In the genomic region with DNA sequence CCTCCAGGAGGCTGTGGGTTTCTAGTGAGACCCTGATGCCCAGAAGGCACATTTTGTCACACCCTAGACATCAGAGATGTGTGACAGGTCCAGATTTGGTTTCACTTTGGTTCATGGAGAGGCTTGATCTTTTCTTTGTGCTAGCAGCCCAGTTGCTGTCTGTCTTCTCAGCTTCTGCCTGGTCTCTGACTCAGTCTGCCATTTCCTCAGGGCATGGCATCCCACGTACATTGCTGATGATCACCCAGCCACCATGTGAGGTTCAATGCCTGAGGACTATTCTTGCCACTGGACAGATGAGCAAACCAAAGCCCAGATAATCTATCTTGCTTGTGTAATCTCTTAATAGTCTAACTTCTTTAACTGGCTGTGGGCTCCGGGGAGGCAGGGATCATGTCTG, we compare ENCODE assay signal across 22 cellular contexts.
DNase-seq lines count a peak whose midpoint lies in the region; ATAC-seq, FAIRE-seq and TF ChIP-seq lines count a peak whose summit lies in the region.
"Had no signal": no experiment of that assay in that cellular context is flagged by ENCODE, and none has a peak within 500 bp of the region (broad histone marks: within the 10 kb centered on the region; RNA-seq: fewer than 3 reads in every experiment).

No MANE protein-coding gene starts in this region.

- no peaks in the 10 kb centered on the region for H3K36me3 Mint-ChIP-seq in astrocyte (ENCODE audit: low read depth, unreplicated experiment)
- no peaks in the 10 kb centered on the region for H3K36me3 Mint-ChIP-seq in neural crest cell (ENCODE audit: low read depth)
- H3K36me3 Mint-ChIP-seq in endodermal cell (ENCODE audit: low read depth): no peaks in the 10 kb centered on the region
- H3K36me3 Mint-ChIP-seq: activated CD8-positive, alpha-beta memory T cell treated with anti-CD3 and anti-CD28 coated beads, Interleukin-2, amount 10 ng/mL, durations not matched to agents 7 days and 5 days; CD8-positive, alpha-beta memory T cell had no signal

- no peak overlapping the region for H3K27ac Mint-ChIP-seq in astrocyte (ENCODE audit: unreplicated experiment)
- H3K27ac Mint-ChIP-seq in neural crest cell (ENCODE audit: unreplicated experiment): peak overlapping the region; percentile 47
- H3K27ac Mint-ChIP-seq in endodermal cell: no peak overlapping the region
- H3K27ac Mint-ChIP-seq: activated CD4-positive, alpha-beta T cell treated with anti-CD3 and anti-CD28 coated beads for 36 hours; activated CD8-positive, alpha-beta memory T cell treated with anti-CD3 and anti-CD28 coated beads, Interleukin-2, amount 10 ng/mL, durations not matched to agents 7 days and 5 days; activated naive CD8-positive, alpha-beta T cell treated with anti-CD3 and anti-CD28 coated beads, Interleukin-2, amount 50 U/mL, for 24 hours; activated T-helper 2 cell treated with anti-CD3 and anti-CD28 coated beads, Interferon-gamma antibody, Interleukin-2, Interleukin-4, amounts not matched to agents 10 μg/mL and 5 μg/mL and 100 μg/mL, durations not matched to agents 14 hours and 24 hours and 36 hours had no signal

- H3K4me3 Mint-ChIP-seq in astrocyte (ENCODE audit: unreplicated experiment) (no peak overlapping the region), neural crest cell (no peak overlapping the region), endodermal cell (no peak overlapping the region)
- H3K4me3 Mint-ChIP-seq: activated CD4-positive, alpha-beta T cell treated with anti-CD3 and anti-CD28 coated beads for 36 hours; activated CD8-positive, alpha-beta memory T cell treated with anti-CD3 and anti-CD28 coated beads, Interleukin-2, amount 10 ng/mL, durations not matched to agents 7 days and 5 days; activated naive CD8-positive, alpha-beta T cell treated with anti-CD3 and anti-CD28 coated beads, Interleukin-2, amount 50 U/mL, for 24 hours; CD8-positive, alpha-beta memory T cell had no signal

- H3K27me3 Mint-ChIP-seq in astrocyte (ENCODE audit: low read depth, unreplicated experiment): peaks cover 13% of the 10 kb centered on the region
- peaks cover 6% of the 10 kb centered on the region for H3K27me3 Mint-ChIP-seq in neural crest cell (ENCODE audit: low read depth)
- H3K27me3 Mint-ChIP-seq in endodermal cell (ENCODE audit: insufficient read depth): peaks cover 22% of the 10 kb centered on the region
- H3K27me3 Mint-ChIP-seq: activated CD8-positive, alpha-beta memory T cell treated with anti-CD3 and anti-CD28 coated beads, Interleukin-2, amount 10 ng/mL, durations not matched to agents 7 days and 5 days had no signal

- H4K20me1 ChIP-seq in astrocyte (ENCODE audit: insufficient read depth, low read length): no peaks in the 10 kb centered on the region

- no peak overlapping the region for H3K4me2 ChIP-seq in astrocyte (ENCODE audit: low read length)

- no peaks in the 10 kb centered on the region for H3K27me3 ChIP-seq in astrocyte (ENCODE audit: insufficient read depth, low read length)
- peaks cover 6% of the 10 kb centered on the region for H3K27me3 ChIP-seq in endodermal cell (ENCODE audit: control insufficient read depth, insufficient read depth, low read length, poor library complexity, severe bottlenecking)
- no peaks in the 10 kb centered on the region for H3K27me3 ChIP-seq in uterus
- H3K27me3 ChIP-seq: cardiac muscle cell had no signal

- H3K9ac ChIP-seq in astrocyte (ENCODE audit: low read length) (no peak overlapping the region), endodermal cell (ENCODE audit: extremely low read depth, low read length, poor library complexity, severe bottlenecking) (no peak overlapping the region)

- H3K9me3 ChIP-seq in astrocyte (ENCODE audit: insufficient read depth, low read depth, low read length) (no peaks in the 10 kb centered on the region), endodermal cell (ENCODE audit: control insufficient read depth, low read length) (peaks cover 15% of the 10 kb centered on the region), uterus (no peaks in the 10 kb centered on the region)

- H3K27ac ChIP-seq in astrocyte (ENCODE audit: low read depth, low read length) (no peak overlapping the region), endodermal cell (ENCODE audit: low read depth, low read length) (no peak overlapping the region), uterus (no peak overlapping the region)
- H3K27ac ChIP-seq: cardiac muscle cell, dorsolateral prefrontal cortex, SK-N-MC had no signal

- TF ChIP-seq CTCF in NB4 (IDR thresholded peaks at IDR 0.05; ENCODE audit: low read depth, low read length) (no peak), astrocyte (IDR thresholded peaks at IDR 0.05; ENCODE audit: insufficient read depth, low read depth, low read length) (no peak), neural crest cell (conservative IDR thresholded peaks at IDR 0.05) (no peak), endodermal cell (conservative IDR thresholded peaks at IDR 0.05) (no peak), uterus (IDR thresholded peaks at IDR 0.05) (no peak)

- ATAC-seq in GM18907 (IDR thresholded peaks at IDR 0.05; ENCODE audit: unreplicated experiment): no peak
- ATAC-seq: activated CD4-positive, alpha-beta T cell treated with anti-CD3 and anti-CD28 coated beads for 36 hours; activated CD8-positive, alpha-beta memory T cell treated with anti-CD3 and anti-CD28 coated beads, Interleukin-2, amount 10 ng/mL, durations not matched to agents 7 days and 5 days; activated naive CD8-positive, alpha-beta T cell treated with anti-CD3 and anti-CD28 coated beads, Interleukin-2, amount 50 U/mL, for 24 hours had no signal

- FAIRE-seq in astrocyte (lab: Jason Lieb, UNC): no peak

- H2AFZ ChIP-seq in astrocyte (ENCODE audit: low read depth, low read length): peak overlapping the region; percentile 34

- no peaks in the 10 kb centered on the region for H3K36me3 ChIP-seq in astrocyte (ENCODE audit: insufficient read depth, low read length)
- no peaks in the 10 kb centered on the region for H3K36me3 ChIP-seq in endodermal cell (ENCODE audit: control insufficient read depth, insufficient read depth, low read length)
- H3K36me3 ChIP-seq in uterus: no peaks in the 10 kb centered on the region
- H3K36me3 ChIP-seq: cardiac muscle cell had no signal

- DNase-seq in EL: peak; percentile 71
- DNase-seq in NB4 (ENCODE audit: low read depth): peak; percentile 47
- no peak for DNase-seq in astrocyte (ENCODE audit: low read depth)
- no peak for DNase-seq in neural crest cell (ENCODE audit: low read depth, low spot score)
- no peak for DNase-seq in endodermal cell
- no peak for DNase-seq in cerebellar cortex (ENCODE audit: low spot score)
- DNase-seq in uterus: no peak
- DNase-seq: activated CD4-positive, alpha-beta T cell treated with anti-CD3 and anti-CD28 coated beads for 36 hours; activated CD8-positive, alpha-beta memory T cell treated with anti-CD3 and anti-CD28 coated beads, Interleukin-2, amount 10 ng/mL, durations not matched to agents 7 days and 5 days; activated naive CD8-positive, alpha-beta T cell treated with anti-CD3 and anti-CD28 coated beads, Interleukin-2, amount 50 U/mL, for 24 hours; CD8-positive, alpha-beta memory T cell; DMS53; dorsolateral prefrontal cortex; erythroblast; GOT3; NCI-H1417; NCI-H774; stimulated activated CD4-positive, alpha-beta T cell treated with anti-CD3 and anti-CD28 coated beads, Interleukin-4, amount 100 ng/mL, for 24 hours had no signal

- H3K4me1 ChIP-seq in astrocyte (ENCODE audit: insufficient read depth, low read length): no peaks in the 10 kb centered on the region
- H3K4me1 ChIP-seq in endodermal cell (ENCODE audit: control insufficient read depth, insufficient read depth, low read length): no peaks in the 10 kb centered on the region
- no peaks in the 10 kb centered on the region for H3K4me1 ChIP-seq in uterus

- no peaks in the 10 kb centered on the region for H3K79me2 ChIP-seq in astrocyte (ENCODE audit: insufficient read depth, low read length)

- TF ChIP-seq POLR2A in NB4 (IDR thresholded peaks at IDR 0.05; ENCODE audit: extremely low read depth, insufficient read length): no peak
- no peak for TF ChIP-seq POLR2A in uterus (IDR thresholded peaks at IDR 0.05)

- 91 to 100% methylated on average over 1 to 2 of the region's 2 CpGs for WGBS in endodermal cell (ENCODE audit: insufficient coverage in 1 of 2, insufficient read length in 1 of 2), 2 experiments

- H3K9me3 Mint-ChIP-seq in astrocyte (ENCODE audit: unreplicated experiment) (peaks cover 26% of the 10 kb centered on the region), neural crest cell (peaks cover 12% of the 10 kb centered on the region), endodermal cell (peaks cover 37% of the 10 kb centered on the region)

- intact Hi-C loops in uterus (cut with DNase I; ENCODE audit: low total_unique reads): no loop called here

- H3K4me1 Mint-ChIP-seq in astrocyte (ENCODE audit: low read depth, unreplicated experiment) (peaks cover 6% of the 10 kb centered on the region), neural crest cell (no peaks in the 10 kb centered on the region), endodermal cell (peaks cover 9% of the 10 kb centered on the region)
- H3K4me1 Mint-ChIP-seq: activated CD4-positive, alpha-beta T cell treated with anti-CD3 and anti-CD28 coated beads for 36 hours; activated CD8-positive, alpha-beta memory T cell treated with anti-CD3 and anti-CD28 coated beads, Interleukin-2, amount 10 ng/mL, durations not matched to agents 7 days and 5 days; activated naive CD8-positive, alpha-beta T cell treated with anti-CD3 and anti-CD28 coated beads, Interleukin-2, amount 50 U/mL, for 24 hours; CD8-positive, alpha-beta memory T cell had no signal

- H3K4me3 ChIP-seq in NB4 (ENCODE audit: low read depth, low read length) (no peak overlapping the region), astrocyte (ENCODE audit: insufficient read depth, low read depth, low read length) (no peak overlapping the region), endodermal cell (ENCODE audit: low read length) (no peak overlapping the region), uterus (no peak overlapping the region)
- H3K4me3 ChIP-seq: cardiac muscle cell, dorsolateral prefrontal cortex, SK-N-MC had no signal

Comparison
In these comparisons a context has a peak if more than half of its experiments do, and no peak if none do; other contexts are left out.
1. DNase-seq: peak in EL (single experiment) and NB4 (single experiment); none in astrocyte (single experiment), neural crest cell (single experiment), endodermal cell (single experiment), cerebellar cortex (single experiment) and uterus (0 of 2).